1 cellular context compared by ENCODE assay signal in the genomic region with DNA sequence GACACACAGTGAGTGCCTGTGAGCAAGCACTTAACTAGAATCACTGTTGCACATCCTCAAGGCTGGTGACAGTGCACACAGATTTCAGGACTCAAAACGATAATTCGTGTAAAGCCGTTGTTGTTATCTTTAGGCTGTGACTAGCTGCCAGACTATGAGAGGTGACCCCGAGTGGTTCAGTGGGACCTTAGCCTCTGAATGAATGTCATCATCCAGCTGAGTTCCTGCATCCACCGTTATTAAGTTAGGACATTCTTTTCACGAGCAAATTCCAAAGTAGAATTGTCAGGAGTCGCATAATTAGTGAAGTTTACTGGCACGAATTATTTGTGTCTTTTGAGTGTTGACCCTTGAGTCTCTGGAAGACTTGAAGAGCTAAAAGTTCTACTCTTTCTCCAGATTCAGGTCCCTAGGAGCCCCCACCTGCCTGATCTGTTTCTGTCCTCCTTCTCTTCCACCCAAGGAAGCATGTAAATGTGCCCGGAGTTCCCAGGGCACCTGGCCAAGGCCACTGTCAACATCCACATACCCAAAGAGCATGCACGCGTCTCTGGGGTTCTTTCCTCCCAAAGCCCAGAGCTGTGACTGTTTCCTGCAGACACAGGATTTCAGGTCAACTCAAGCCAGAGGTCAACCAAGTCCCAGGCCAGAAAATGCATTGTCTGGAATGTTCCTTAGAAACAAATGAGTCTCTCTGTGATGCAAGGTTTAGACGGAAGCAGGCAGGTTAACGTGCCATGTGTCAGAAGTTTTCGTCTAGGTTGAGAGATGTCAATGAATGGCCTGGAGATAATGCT.
TF ChIP-seq lines count a peak whose summit lies in the region.

No MANE protein-coding gene starts in this region.

TF ChIP-seq in liver, 16 proteins besides CTCF, POLR2A, EP300 and RAD21 (continued from another document):
- TF ChIP-seq, protein P1, sequence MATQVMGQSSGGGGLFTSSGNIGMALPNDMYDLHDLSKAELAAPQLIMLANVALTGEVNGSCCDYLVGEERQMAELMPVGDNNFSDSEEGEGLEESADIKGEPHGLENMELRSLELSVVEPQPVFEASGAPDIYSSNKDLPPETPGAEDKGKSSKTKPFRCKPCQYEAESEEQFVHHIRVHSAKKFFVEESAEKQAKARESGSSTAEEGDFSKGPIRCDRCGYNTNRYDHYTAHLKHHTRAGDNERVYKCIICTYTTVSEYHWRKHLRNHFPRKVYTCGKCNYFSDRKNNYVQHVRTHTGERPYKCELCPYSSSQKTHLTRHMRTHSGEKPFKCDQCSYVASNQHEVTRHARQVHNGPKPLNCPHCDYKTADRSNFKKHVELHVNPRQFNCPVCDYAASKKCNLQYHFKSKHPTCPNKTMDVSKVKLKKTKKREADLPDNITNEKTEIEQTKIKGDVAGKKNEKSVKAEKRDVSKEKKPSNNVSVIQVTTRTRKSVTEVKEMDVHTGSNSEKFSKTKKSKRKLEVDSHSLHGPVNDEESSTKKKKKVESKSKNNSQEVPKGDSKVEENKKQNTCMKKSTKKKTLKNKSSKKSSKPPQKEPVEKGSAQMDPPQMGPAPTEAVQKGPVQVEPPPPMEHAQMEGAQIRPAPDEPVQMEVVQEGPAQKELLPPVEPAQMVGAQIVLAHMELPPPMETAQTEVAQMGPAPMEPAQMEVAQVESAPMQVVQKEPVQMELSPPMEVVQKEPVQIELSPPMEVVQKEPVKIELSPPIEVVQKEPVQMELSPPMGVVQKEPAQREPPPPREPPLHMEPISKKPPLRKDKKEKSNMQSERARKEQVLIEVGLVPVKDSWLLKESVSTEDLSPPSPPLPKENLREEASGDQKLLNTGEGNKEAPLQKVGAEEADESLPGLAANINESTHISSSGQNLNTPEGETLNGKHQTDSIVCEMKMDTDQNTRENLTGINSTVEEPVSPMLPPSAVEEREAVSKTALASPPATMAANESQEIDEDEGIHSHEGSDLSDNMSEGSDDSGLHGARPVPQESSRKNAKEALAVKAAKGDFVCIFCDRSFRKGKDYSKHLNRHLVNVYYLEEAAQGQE (IDR thresholded peaks at IDR 0.05) = peak; percentile 21
- TF ChIP-seq YY1 (IDR thresholded peaks at IDR 0.05) = no peak
- peak in 1 of 2 donors; percentile 14 for TF ChIP-seq EGR1 (IDR thresholded peaks at IDR 0.05; ENCODE audit: low read depth in 2 of 2)
- no peak for TF ChIP-seq TAF1 (conservative IDR thresholded peaks at IDR 0.05)
- no peak for TF ChIP-seq ZBTB33 (IDR thresholded peaks at IDR 0.05)
- TF ChIP-seq JUND (IDR thresholded peaks at IDR 0.05) = peak; percentile 20 to 42
- TF ChIP-seq, protein P2, sequence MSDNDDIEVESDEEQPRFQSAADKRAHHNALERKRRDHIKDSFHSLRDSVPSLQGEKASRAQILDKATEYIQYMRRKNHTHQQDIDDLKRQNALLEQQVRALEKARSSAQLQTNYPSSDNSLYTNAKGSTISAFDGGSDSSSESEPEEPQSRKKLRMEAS (IDR thresholded peaks at IDR 0.05) = no peak
TF ChIP-seq in liver: peak in this region for 10.
